23 cellular contexts compared by ENCODE assay signal in the genomic region with DNA sequence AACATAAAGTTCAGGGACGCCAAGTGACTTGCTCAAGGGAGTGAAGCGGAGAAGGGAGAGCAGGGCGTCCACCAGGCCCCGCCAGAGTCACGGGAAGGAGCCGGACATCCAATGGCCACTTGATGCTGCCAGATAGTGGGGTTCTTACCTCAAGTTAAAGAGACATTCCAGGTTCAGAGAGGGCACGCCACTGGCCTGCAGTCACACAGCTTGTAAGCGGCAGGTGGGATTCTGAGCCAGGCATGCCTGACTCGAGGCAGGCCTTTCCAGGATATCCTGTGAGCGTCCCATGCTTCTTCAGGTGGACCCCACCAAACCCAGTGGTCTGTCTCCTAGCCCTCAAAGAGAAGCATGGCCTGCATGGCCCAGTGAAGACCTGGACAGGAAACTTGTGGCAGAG. TPM values are rescaled to one million over a fixed set of nuclear protein-coding genes. Genes with fewer than 3 reads are reported as not detected.
DNase-seq lines count a peak whose midpoint lies in the region; ATAC-seq lines count a peak whose summit lies in the region.
"Had no signal": no experiment of that assay in that cellular context is flagged by ENCODE, and none has a peak within 500 bp of the region (broad histone marks: within the 10 kb centered on the region; RNA-seq: fewer than 3 reads in every experiment).

No MANE protein-coding gene starts in this region.

- H2BK12ac ChIP-seq in neuronal stem cell (ENCODE audit: low read length), result no peak overlapping the region

- no peak overlapping the region for H4K8ac ChIP-seq in neuronal stem cell (ENCODE audit: low read depth, low read length)

- H3K9me3 ChIP-seq in T-helper 17 cell (ENCODE audit: control insufficient read depth, low read length, poor library complexity, severe bottlenecking) (no peaks in the 10 kb centered on the region), neuronal stem cell (replicated peaks in 1 of 2; ENCODE audit: control insufficient read depth in 2 of 2, insufficient read depth in 1 of 2, low read depth in 1 of 2, low read length in 2 of 2) (peaks cover 0 to 3% of the 10 kb centered on the region in 2 donors)

- peak overlapping the region; percentile 49 for H3K4me3 Mint-ChIP-seq in activated naive CD4-positive, alpha-beta T cell treated with anti-CD3 and anti-CD28 coated beads, Interleukin-2, amount 10 ng/mL, durations not matched to agents 7 days and 5 days
- peak overlapping the region; percentile 31 for H3K4me3 Mint-ChIP-seq in T-helper 17 cell
- peak overlapping the region in 7 of 10 donors; percentile 19 to 90 (median 64) for H3K4me3 Mint-ChIP-seq in naive thymus-derived CD8-positive, alpha-beta T cell

- H3K36me3 Mint-ChIP-seq in activated naive CD4-positive, alpha-beta T cell treated with anti-CD3 and anti-CD28 coated beads, Interleukin-2, amount 10 ng/mL, durations not matched to agents 7 days and 5 days, result peaks cover 42% of the 10 kb centered on the region
- H3K36me3 Mint-ChIP-seq in activated naive CD4-positive, alpha-beta T cell treated with anti-CD3 and anti-CD28 coated beads, Interleukin-2, amount 50 U/mL, for 72 hours, result peaks cover 20 to 33% of the 10 kb centered on the region in 2 donors
- peaks cover 18% of the 10 kb centered on the region for H3K36me3 Mint-ChIP-seq in T-helper 17 cell (ENCODE audit: low read depth)
- H3K36me3 Mint-ChIP-seq in naive thymus-derived CD8-positive, alpha-beta T cell, result peaks cover 9 to 51% (median 28%) of the 10 kb centered on the region in 3 donors

- H3K4me2 ChIP-seq in neuronal stem cell (ENCODE audit: insufficient read depth, low read length, poor library complexity, severe bottlenecking), result no peak overlapping the region

- H3K4ac ChIP-seq in neuronal stem cell (ENCODE audit: low read length), result no peak overlapping the region

- no peaks in the 10 kb centered on the region for H3K9me3 Mint-ChIP-seq in activated naive CD4-positive, alpha-beta T cell treated with anti-CD3 and anti-CD28 coated beads, Interleukin-2, amount 10 ng/mL, durations not matched to agents 7 days and 5 days
- H3K9me3 Mint-ChIP-seq in activated naive CD4-positive, alpha-beta T cell treated with anti-CD3 and anti-CD28 coated beads, Interleukin-2, amount 50 U/mL, for 72 hours, result peaks cover 0 to 4% of the 10 kb centered on the region in 2 donors
- peaks cover 0 to 4% (median 0%) of the 10 kb centered on the region in 9 donors for H3K9me3 Mint-ChIP-seq in naive thymus-derived CD8-positive, alpha-beta T cell
- H3K9me3 Mint-ChIP-seq: CD8-positive, alpha-beta T cell; IgD-negative memory B cell had no signal

- no peak overlapping the region for H2BK5ac ChIP-seq in neuronal stem cell (ENCODE audit: low read length)

- peaks cover 4 to 27% of the 10 kb centered on the region in 2 donors for H3K36me3 ChIP-seq in neuronal stem cell (replicated peaks in 1 of 2; ENCODE audit: control insufficient read depth in 2 of 2, insufficient read depth in 2 of 2, low read length in 2 of 2)

- no peak overlapping the region for H2AFZ ChIP-seq in neuronal stem cell (ENCODE audit: low read length)
- H2AFZ ChIP-seq: GM23248 had no signal

- H2BK15ac ChIP-seq in neuronal stem cell (ENCODE audit: low read length), result no peak overlapping the region

- H3K79me1 ChIP-seq in neuronal stem cell (ENCODE audit: low read depth, low read length), result peaks cover 2% of the 10 kb centered on the region

- WGBS in neuronal stem cell (ENCODE audit: extremely low coverage in 2 of 2, insufficient read length in 2 of 2, insufficient replicate concordance in 1 of 2), 2 donors, result no CpG with 5 or more reads among the region's 10 CpGs

- peaks cover 6 to 7% of the 10 kb centered on the region in 2 donors for H3K4me1 ChIP-seq in neuronal stem cell (ENCODE audit: control insufficient read depth in 2 of 2, insufficient read depth in 1 of 2, low read depth in 1 of 2, low read length in 2 of 2)

- H3K14ac ChIP-seq in neuronal stem cell (ENCODE audit: low read length), result no peak overlapping the region

- POLR2A ChIA-PET in naive thymus-derived CD8-positive, alpha-beta T cell (lab: Charles Lee), result interaction anchor here (1.3 kb wide), 1 partner anchor 113 kb away, joined by 3 read pairs; no protein-coding TSS in a partner anchor

- H2AK5ac ChIP-seq in neuronal stem cell (ENCODE audit: low read depth, low read length), result no peak overlapping the region

- H3K4me3 ChIP-seq in neuronal stem cell (ENCODE audit: low read length in 2 of 2), result no peak overlapping the region
- H3K4me3 ChIP-seq: BLaER1 treated with 17β-estradiol and CSF1 and Interleukin-3, amounts not matched to agents 10 nM and 100 nM; GM23248 had no signal

- peaks cover 0 to 18% (median 4%) of the 10 kb centered on the region in 3 experiments for H3K27me3 ChIP-seq in neuronal stem cell (ENCODE audit: control insufficient read depth in 3 of 3, insufficient read depth in 3 of 3, low read depth in 1 of 3, low read length in 3 of 3)
- H3K27me3 ChIP-seq: BLaER1 treated with 17β-estradiol and CSF1 and Interleukin-3, amounts not matched to agents 10 nM and 100 nM had no signal

- no peak overlapping the region for H3K27ac ChIP-seq in neuronal stem cell (replicated peaks; ENCODE audit: low read length)
- no peak overlapping the region for H3K27ac ChIP-seq in caudate nucleus (ENCODE audit: low read depth, low read length)
- H3K27ac ChIP-seq: BLaER1 treated with 17β-estradiol and CSF1 and Interleukin-3, amounts not matched to agents 10 nM and 100 nM; GM23248 had no signal

- DNase-seq in activated naive CD4-positive, alpha-beta T cell treated with anti-CD3 and anti-CD28 coated beads, Interleukin-2, amount 10 ng/mL, durations not matched to agents 7 days and 5 days, result no peak
- DNase-seq in activated naive CD4-positive, alpha-beta T cell treated with anti-CD3 and anti-CD28 coated beads, Interleukin-2, amount 50 U/mL, for 72 hours (ENCODE audit: low spot score in 2 of 2), result no peak
- DNase-seq in T-helper 17 cell (no peak), neuronal stem cell (ENCODE audit: low spot score) (no peak), caudate nucleus (lab: John Stamatoyannopoulos, UW) (no peak)
- no peak for DNase-seq in naive thymus-derived CD8-positive, alpha-beta T cell
- DNase-seq: AML-193; CD8-positive, alpha-beta T cell; DMS79 treated with DMSO at 0.1 percent for 48 hours; GF-D8; GM23248; H7; NCI-H1048; NCI-H1417; NCI-H1694; NCI-H2029 treated with DMSO at 0.1 percent for 48 hours; NCI-H526 treated with DMSO at 0.1 percent for 48 hours; SHP77 treated with DMSO at 0.1 percent for 48 hours had no signal

- H3K23ac ChIP-seq in neuronal stem cell (ENCODE audit: low read depth, low read length, poor library complexity), result no peak overlapping the region

- peaks cover 15% of the 10 kb centered on the region for H3K27me3 Mint-ChIP-seq in activated naive CD4-positive, alpha-beta T cell treated with anti-CD3 and anti-CD28 coated beads, Interleukin-2, amount 10 ng/mL, durations not matched to agents 7 days and 5 days
- no peaks in the 10 kb centered on the region for H3K27me3 Mint-ChIP-seq in T-helper 17 cell
- no peaks in the 10 kb centered on the region for H3K27me3 Mint-ChIP-seq in naive thymus-derived CD8-positive, alpha-beta T cell

- H3K4me1 Mint-ChIP-seq in activated naive CD4-positive, alpha-beta T cell treated with anti-CD3 and anti-CD28 coated beads, Interleukin-2, amount 10 ng/mL, durations not matched to agents 7 days and 5 days, result peaks cover 17% of the 10 kb centered on the region
- H3K4me1 Mint-ChIP-seq in T-helper 17 cell, result peaks cover 16% of the 10 kb centered on the region
- peaks cover 11 to 20% (median 13%) of the 10 kb centered on the region in 4 donors for H3K4me1 Mint-ChIP-seq in naive thymus-derived CD8-positive, alpha-beta T cell

- H2BK120ac ChIP-seq in neuronal stem cell (ENCODE audit: low read depth, low read length), result no peak overlapping the region

- CTCF ChIA-PET in activated naive CD4-positive, alpha-beta T cell treated with anti-CD3 and anti-CD28 coated beads, Interleukin-2, amount 10 ng/mL, durations not matched to agents 7 days and 5 days (lab: Charles Lee), result no interaction called here

- no peak overlapping the region for H3K27ac Mint-ChIP-seq in activated naive CD4-positive, alpha-beta T cell treated with anti-CD3 and anti-CD28 coated beads, Interleukin-2, amount 10 ng/mL, durations not matched to agents 7 days and 5 days
- no peak overlapping the region for H3K27ac Mint-ChIP-seq in activated naive CD4-positive, alpha-beta T cell treated with anti-CD3 and anti-CD28 coated beads, Interleukin-2, amount 50 U/mL, for 72 hours
- no peak overlapping the region for H3K27ac Mint-ChIP-seq in T-helper 17 cell
- no peak overlapping the region for H3K27ac Mint-ChIP-seq in naive thymus-derived CD8-positive, alpha-beta T cell
- H3K27ac Mint-ChIP-seq: CD8-positive, alpha-beta T cell had no signal

- no peak overlapping the region for H3K18ac ChIP-seq in neuronal stem cell (ENCODE audit: low read length)

- peak overlapping the region; percentile 24 for H4K91ac ChIP-seq in neuronal stem cell (ENCODE audit: low read depth, low read length, poor library complexity)

- ATAC-seq in activated naive CD4-positive, alpha-beta T cell treated with anti-CD3 and anti-CD28 coated beads, Interleukin-2, amount 50 U/mL, for 72 hours, result no peak
- no peak for ATAC-seq in T-helper 17 cell
- no peak for ATAC-seq in naive thymus-derived CD8-positive, alpha-beta T cell
- ATAC-seq in HG02973 (IDR thresholded peaks at IDR 0.05; ENCODE audit: unreplicated experiment), result no peak
- no peak for ATAC-seq in GM21423 (IDR thresholded peaks at IDR 0.05; ENCODE audit: unreplicated experiment)
- ATAC-seq: CD8-positive, alpha-beta T cell; Panc1 had no signal

- H3K9ac ChIP-seq in neuronal stem cell (ENCODE audit: low read depth, low read length, poor library complexity), result no peak overlapping the region
- H3K9ac ChIP-seq: BLaER1 treated with 17β-estradiol and CSF1 and Interleukin-3, amounts not matched to agents 10 nM and 100 nM; GM23248 had no signal

RNA-seq across cellular contexts. Expression of a gene that starts 2.4 kb away (rescaled TPM):
- 10 to 100 TPM; 13.9 to 21.4 TPM for total RNA-seq in activated naive CD4-positive, alpha-beta T cell treated with anti-CD3 and anti-CD28 coated beads, Interleukin-2, amount 50 U/mL, for 72 hours
- 10 to 100 TPM; 27.0 to 34.9 TPM for total RNA-seq in T-helper 17 cell
- 10 to 100 TPM; 41.2 to 43.2 TPM for total RNA-seq in naive thymus-derived CD8-positive, alpha-beta T cell
- polyA plus RNA-seq in naive thymus-derived CD8-positive, alpha-beta T cell, result 10 to 100 TPM; 11.8 to 30.4 (median 14.4) TPM
- polyA plus RNA-seq in neuronal stem cell (2013, experiment 1 of 2), result 3.9 TPM
- polyA plus RNA-seq in neuronal stem cell (2013, experiment 2 of 2), result 4.0 TPM
